8 cellular contexts compared by ENCODE assay signal in the genomic region with DNA sequence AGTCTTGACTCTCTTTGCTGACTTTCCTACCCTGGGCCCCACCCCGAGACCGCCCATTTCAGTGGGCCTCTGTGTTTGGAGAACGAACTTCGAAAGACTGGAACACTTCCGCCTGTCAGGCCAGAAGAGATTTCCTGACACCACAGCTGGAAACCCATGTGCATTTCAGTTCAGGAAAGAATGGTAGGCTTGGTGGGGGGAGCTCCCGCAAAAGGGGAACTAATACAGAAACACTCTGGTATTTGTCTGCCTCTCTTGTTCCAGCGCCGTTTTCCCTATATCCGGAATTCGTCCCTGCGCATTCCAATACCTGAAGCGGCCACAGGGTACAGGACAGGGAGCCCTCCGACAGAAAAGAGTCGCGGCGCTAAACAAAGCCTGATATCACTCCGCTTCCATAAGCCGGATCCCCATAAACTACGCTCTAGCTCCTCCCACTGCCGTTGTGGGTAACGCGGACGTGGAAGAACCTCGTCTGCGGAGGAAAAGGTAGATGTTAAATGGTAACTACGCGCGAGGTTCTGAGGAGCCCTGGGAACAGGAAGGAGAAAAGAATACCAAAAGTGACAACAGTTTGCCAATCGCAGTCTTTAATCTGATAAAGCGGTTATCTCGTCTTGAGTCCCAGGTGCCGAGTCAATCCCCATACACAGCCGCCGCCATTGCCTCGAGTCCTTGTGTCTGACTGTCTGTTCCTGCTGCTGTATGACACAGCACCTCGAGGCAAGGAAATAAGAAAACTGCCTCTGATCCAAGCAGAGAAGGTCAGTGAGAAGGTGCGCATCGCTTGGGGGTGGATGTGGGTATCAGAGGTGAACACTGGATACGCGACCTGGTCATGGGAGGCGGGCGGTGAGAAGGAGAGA. TPM values are rescaled to one million over a fixed set of nuclear protein-coding genes. Genes with fewer than 3 reads are reported as not detected.
A peak's percentile ranks its signal among the peaks of the same experiment; 100 is the strongest.
DNase-seq lines count a peak whose midpoint lies in the region; ATAC-seq lines count a peak whose summit lies in the region.

A gene (plus strand): TSS at position 432 of the 866 bp plus-strand sequence. CDS start 2,627 bp downstream, outside the sequence.

- no peak within 1 kb of the TSS for H2AK5ac ChIP-seq in mesenchymal stem cell (ENCODE audit: low read length, severe bottlenecking)

- peak within 1 kb of the TSS; percentile 38 for H2BK5ac ChIP-seq in mesenchymal stem cell (ENCODE audit: low read depth, low read length, poor library complexity, severe bottlenecking)

- H2BK120ac ChIP-seq in mesenchymal stem cell (ENCODE audit: low read depth, low read length) = peak within 1 kb of the TSS; percentile 8

- H3K27me3 ChIP-seq in endocrine pancreas (ENCODE audit: control insufficient read depth, insufficient read depth, low read length) (no peaks in the 10 kb centered on the region), mesenchymal stem cell (ENCODE audit: control insufficient read depth in 1 of 2, insufficient read depth in 1 of 2, low read length in 2 of 2) (peaks cover 0 to 3% of the 10 kb centered on the region in 2 experiments)

- no peaks in the 10 kb centered on the region for H3K9me3 ChIP-seq in endocrine pancreas (ENCODE audit: control insufficient read depth, low read length)
- no peaks in the 10 kb centered on the region for H3K9me3 ChIP-seq in mesenchymal stem cell (ENCODE audit: control insufficient read depth, low read length)

- no peaks in the 10 kb centered on the region for H3K4me1 ChIP-seq in endocrine pancreas (ENCODE audit: control insufficient read depth, insufficient read depth, low read length)
- peaks cover 2% of the 10 kb centered on the region for H3K4me1 ChIP-seq in mesenchymal stem cell (ENCODE audit: control insufficient read depth, insufficient read depth, low read depth, low read length)

- no peak within 1 kb of the TSS for H2BK12ac ChIP-seq in mesenchymal stem cell (ENCODE audit: low read length in 2 of 2)

- DNase-seq in CD1c-positive myeloid dendritic cell (ENCODE audit: extremely low spot score) = peak; percentile 73
- peak; percentile 79 for DNase-seq in NCI-H82 treated with DMSO at 0.1 percent for 48 hours (lab: John Stamatoyannopoulos, UW; ENCODE audit: unreplicated experiment)
- DNase-seq in activated CD8-positive, alpha-beta memory T cell treated with anti-CD3 and anti-CD28 coated beads for 24 hours = peak; percentile 78
- peak; percentile 91 for DNase-seq in mesenchymal stem cell
- peak; percentile 43 for DNase-seq in stimulated activated CD8-positive, alpha-beta memory T cell treated with anti-CD3 and anti-CD28 coated beads, Interleukin-12 subunit alpha, Interleukin-12 subunit beta, amount 100 ng/mL, for 1 hour (ENCODE audit: low read depth)

- no peak within 1 kb of the TSS for H3K23ac ChIP-seq in mesenchymal stem cell (ENCODE audit: low read length in 2 of 2)

- H3K36me3 ChIP-seq in endocrine pancreas (ENCODE audit: control insufficient read depth, insufficient read depth, low read length) (no peaks in the 10 kb centered on the region), mesenchymal stem cell (ENCODE audit: control insufficient read depth in 1 of 2, insufficient read depth in 2 of 2, low read depth in 1 of 2, low read length in 2 of 2) (peaks cover 8 to 20% of the 10 kb centered on the region in 2 experiments)

- H3K9ac ChIP-seq in endocrine pancreas (ENCODE audit: control insufficient read depth, insufficient read depth, low read length) (peak within 1 kb of the TSS; percentile 78), mesenchymal stem cell (ENCODE audit: low read length) (peak within 1 kb of the TSS; percentile 93)

- peak within 1 kb of the TSS; percentile 68 for H4K91ac ChIP-seq in mesenchymal stem cell (ENCODE audit: low read length)

- H3K4ac ChIP-seq in mesenchymal stem cell (ENCODE audit: low read depth in 1 of 2, low read length in 2 of 2) = peak within 1 kb of the TSS in 1 of 2 experiments; percentile 32

- peak within 1 kb of the TSS; percentile 67 to 79 for H3K18ac ChIP-seq in mesenchymal stem cell (ENCODE audit: low read depth in 1 of 2, low read length in 2 of 2)

- H3K79me1 ChIP-seq in mesenchymal stem cell (replicated peaks; ENCODE audit: low read length, poor library complexity, severe bottlenecking) = peaks cover 4% of the 10 kb centered on the region

- peak within 1 kb of the TSS; percentile 91 for H4K8ac ChIP-seq in mesenchymal stem cell (ENCODE audit: low read length)

- under 1% methylated on average over 31 of the region's 42 CpGs for WGBS in mesenchymal stem cell

- H3K4me3 ChIP-seq in endocrine pancreas (ENCODE audit: control insufficient read depth, insufficient read depth, low read length) (peak within 1 kb of the TSS; percentile 58), mesenchymal stem cell (ENCODE audit: insufficient read depth in 1 of 2, low read depth in 1 of 2, low read length in 2 of 2) (peak within 1 kb of the TSS; percentile 70 to 88)

- ATAC-seq in GM19452 (IDR thresholded peaks at IDR 0.05; ENCODE audit: unreplicated experiment) (peak; percentile 97), HG03571 (IDR thresholded peaks at IDR 0.05; ENCODE audit: unreplicated experiment) (peak; percentile 89)

- peak within 1 kb of the TSS; percentile 82 for H3K27ac ChIP-seq in mesenchymal stem cell (ENCODE audit: low read length, poor library complexity, severe bottlenecking)

- peak within 1 kb of the TSS; percentile 42 for H2AFZ ChIP-seq in mesenchymal stem cell (ENCODE audit: low read depth, low read length)

- H3K14ac ChIP-seq in mesenchymal stem cell (ENCODE audit: low read length in 2 of 2) = no peak within 1 kb of the TSS

- H2BK15ac ChIP-seq in mesenchymal stem cell (ENCODE audit: low read depth, poor library complexity, severe bottlenecking) = peak within 1 kb of the TSS; percentile 7

- peak within 1 kb of the TSS; percentile 53 for H3K4me2 ChIP-seq in mesenchymal stem cell (ENCODE audit: low read length, poor library complexity, severe bottlenecking)

RNA-seq across cellular contexts. Expression of the gene that starts here (rescaled TPM):
- polyA plus RNA-seq in mesenchymal stem cell (2013, experiment 1 of 2) = 8.2 TPM
- 8.7 TPM for polyA plus RNA-seq in mesenchymal stem cell (2013, experiment 2 of 2)

Comparison
In these comparisons a context has a peak if more than half of its experiments do, and no peak if none do; other contexts are left out.
1. Peak in every context shown above with its lines: DNase-seq, ATAC-seq, H3K4me3 ChIP-seq and H3K27ac ChIP-seq.